ENCODE assay signal across 17 cellular contexts in genomic region chr22:19713228-19713627, GRCh38. TPM values are rescaled to one million over a fixed set of nuclear protein-coding genes. Genes with fewer than 3 reads are reported as not detected.
DNase-seq lines count a peak whose midpoint lies in the region; ATAC-seq and TF ChIP-seq lines count a peak whose summit lies in the region.
"Had no signal": no experiment of that assay in that cellular context is flagged by ENCODE, and none has a peak within 500 bp of the region (broad histone marks: within the 10 kb centered on the region; RNA-seq: fewer than 3 reads in every experiment).

No MANE protein-coding gene starts in this region.

- peak overlapping the region; percentile 89 for H3K27ac ChIP-seq in VCaP
- H3K27ac ChIP-seq: gastrocnemius medialis, pancreas, Peyer's patch had no signal

- H3K4me1 Mint-ChIP-seq in activated naive CD8-positive, alpha-beta T cell (ENCODE audit: low read depth): peaks cover 5% of the 10 kb centered on the region
- peaks cover 3% of the 10 kb centered on the region for H3K4me1 Mint-ChIP-seq in activated naive CD8-positive, alpha-beta T cell treated with anti-CD3 and anti-CD28 coated beads for 36 hours
- H3K4me1 Mint-ChIP-seq in memory B cell: peaks cover 3% of the 10 kb centered on the region
- peaks cover 5% of the 10 kb centered on the region for H3K4me1 Mint-ChIP-seq in stimulated activated effector memory CD8-positive, alpha-beta T cell treated with anti-CD3 and anti-CD28 coated beads, Interleukin-12 subunit alpha, Interleukin-12 subunit beta, amount 100 ng/mL, for 72 hours

- no peak for DNase-seq in activated naive CD8-positive, alpha-beta T cell treated with anti-CD3 and anti-CD28 coated beads for 36 hours
- peak in 1 of 2 donors; percentile 8 for DNase-seq in memory B cell (ENCODE audit: low spot score in 2 of 2)
- peak in 1 of 2 donors; percentile 48 for DNase-seq in stimulated activated effector memory CD8-positive, alpha-beta T cell treated with anti-CD3 and anti-CD28 coated beads, Interleukin-12 subunit alpha, Interleukin-12 subunit beta, amount 100 ng/mL, for 72 hours (ENCODE audit: low spot score in 2 of 2)
- DNase-seq in dermis blood vessel endothelial cell: no peak
- no peak for DNase-seq in NCI-H1436 (lab: John Stamatoyannopoulos, UW)
- DNase-seq in NCI-H2171 (lab: John Stamatoyannopoulos, UW): no peak
- DNase-seq: activated CD8-positive, alpha-beta memory T cell treated with anti-CD3 and anti-CD28 coated beads, Interleukin-2, amount 50 U/mL, for 48 hours; cerebellar nuclear complex; gastrocnemius medialis; NCI-H1048; NCI-H2107; Peyer's patch had no signal

- TF ChIP-seq CTCF in VCaP (conservative IDR thresholded peaks at IDR 0.05): no peak

- peaks cover 5% of the 10 kb centered on the region for H3K27me3 Mint-ChIP-seq in activated naive CD8-positive, alpha-beta T cell
- H3K27me3 Mint-ChIP-seq in activated naive CD8-positive, alpha-beta T cell treated with anti-CD3 and anti-CD28 coated beads for 36 hours: peaks cover 17% of the 10 kb centered on the region
- H3K27me3 Mint-ChIP-seq in memory B cell: peaks cover 14% of the 10 kb centered on the region

- ATAC-seq in memory B cell (ENCODE audit: low read depth): no peak
- ATAC-seq in stimulated activated effector memory CD8-positive, alpha-beta T cell treated with anti-CD3 and anti-CD28 coated beads, Interleukin-12 subunit alpha, Interleukin-12 subunit beta, amount 100 ng/mL, for 72 hours: no peak
- ATAC-seq: activated CD4-positive, CD25-positive, alpha-beta regulatory T cell treated with anti-CD3 and anti-CD28 coated beads, Interleukin-2, amount 50 U/mL, for 24 hours; gastrocnemius medialis had no signal

- no peaks in the 10 kb centered on the region for H3K36me3 Mint-ChIP-seq in activated naive CD8-positive, alpha-beta T cell
- no peaks in the 10 kb centered on the region for H3K36me3 Mint-ChIP-seq in activated naive CD8-positive, alpha-beta T cell treated with anti-CD3 and anti-CD28 coated beads for 36 hours
- H3K36me3 Mint-ChIP-seq in memory B cell: no peaks in the 10 kb centered on the region
- no peaks in the 10 kb centered on the region for H3K36me3 Mint-ChIP-seq in stimulated activated effector memory CD8-positive, alpha-beta T cell treated with anti-CD3 and anti-CD28 coated beads, Interleukin-12 subunit alpha, Interleukin-12 subunit beta, amount 100 ng/mL, for 72 hours

- H3K27ac Mint-ChIP-seq in activated naive CD8-positive, alpha-beta T cell: no peak overlapping the region
- H3K27ac Mint-ChIP-seq in activated naive CD8-positive, alpha-beta T cell treated with anti-CD3 and anti-CD28 coated beads for 36 hours: no peak overlapping the region
- no peak overlapping the region for H3K27ac Mint-ChIP-seq in memory B cell
- no peak overlapping the region for H3K27ac Mint-ChIP-seq in stimulated activated effector memory CD8-positive, alpha-beta T cell treated with anti-CD3 and anti-CD28 coated beads, Interleukin-12 subunit alpha, Interleukin-12 subunit beta, amount 100 ng/mL, for 72 hours
- H3K27ac Mint-ChIP-seq: stimulated activated naive CD8-positive, alpha-beta T cell treated with anti-CD3 and anti-CD28 coated beads, Interleukin-15, Interleukin-2, amounts not matched to agents 100 ng/mL and 50 ng/mL, for 24 hours had no signal

- peak overlapping the region; percentile 82 for H3K4me3 Mint-ChIP-seq in activated naive CD8-positive, alpha-beta T cell
- H3K4me3 Mint-ChIP-seq in activated naive CD8-positive, alpha-beta T cell treated with anti-CD3 and anti-CD28 coated beads for 36 hours: no peak overlapping the region
- peak overlapping the region; percentile 44 for H3K4me3 Mint-ChIP-seq in memory B cell
- H3K4me3 Mint-ChIP-seq in stimulated activated effector memory CD8-positive, alpha-beta T cell treated with anti-CD3 and anti-CD28 coated beads, Interleukin-12 subunit alpha, Interleukin-12 subunit beta, amount 100 ng/mL, for 72 hours: peak overlapping the region; percentile 48

- no peaks in the 10 kb centered on the region for H3K9me3 Mint-ChIP-seq in activated naive CD8-positive, alpha-beta T cell (ENCODE audit: low read depth)
- H3K9me3 Mint-ChIP-seq in activated naive CD8-positive, alpha-beta T cell treated with anti-CD3 and anti-CD28 coated beads for 36 hours: no peaks in the 10 kb centered on the region
- no peaks in the 10 kb centered on the region for H3K9me3 Mint-ChIP-seq in memory B cell
- H3K9me3 Mint-ChIP-seq in stimulated activated effector memory CD8-positive, alpha-beta T cell treated with anti-CD3 and anti-CD28 coated beads, Interleukin-12 subunit alpha, Interleukin-12 subunit beta, amount 100 ng/mL, for 72 hours: no peaks in the 10 kb centered on the region
- H3K9me3 Mint-ChIP-seq: stimulated activated naive CD8-positive, alpha-beta T cell treated with anti-CD3 and anti-CD28 coated beads, Interleukin-15, Interleukin-2, amounts not matched to agents 100 ng/mL and 50 ng/mL, for 24 hours had no signal

RNA-seq across cellular contexts. Expression of gene SEPTIN5, which starts 1.1 kb away (rescaled TPM):
- 1 to 10 TPM; 1.1 to 1.3 TPM for total RNA-seq in activated naive CD8-positive, alpha-beta T cell treated with anti-CD3 and anti-CD28 coated beads for 36 hours
- total RNA-seq in dermis blood vessel endothelial cell: 25.3 and 29.3 TPM in 2 replicates

RNA-seq across cellular contexts. Expression of gene GP1BB, which starts 10.1 kb away (rescaled TPM):
- not detected for total RNA-seq in activated naive CD8-positive, alpha-beta T cell treated with anti-CD3 and anti-CD28 coated beads for 36 hours
- 5.3 and 5.4 TPM in 2 replicates for total RNA-seq in dermis blood vessel endothelial cell

RNA-seq across cellular contexts. Expression of gene TBX1, which starts 47.4 kb away (rescaled TPM):
- total RNA-seq in activated naive CD8-positive, alpha-beta T cell treated with anti-CD3 and anti-CD28 coated beads for 36 hours: not detected
- total RNA-seq in dermis blood vessel endothelial cell: 69.6 and 73.2 TPM in 2 replicates

Comparison
In these comparisons a context has a peak if more than half of its experiments do, and no peak if none do; other contexts are left out.
1. RNA of gene SEPTIN5, which starts 1.1 kb away (total RNA-seq): 25.3 to 29.3 TPM in dermis blood vessel endothelial cell; 1.1 to 1.3 TPM in activated naive CD8-positive, alpha-beta T cell treated with anti-CD3 and anti-CD28 coated beads for 36 hours; every median in the first group is over 10 times any median in the second.
2. RNA of gene TBX1, which starts 47.4 kb away (total RNA-seq): 69.6 to 73.2 TPM in dermis blood vessel endothelial cell; not detected in activated naive CD8-positive, alpha-beta T cell treated with anti-CD3 and anti-CD28 coated beads for 36 hours; every median in the first group is over 10 times any median in the second.